ENCODE assay signal across 14 cellular contexts in genomic region chr6:24408719-24409410, GRCh38. TPM values are rescaled to one million over a fixed set of nuclear protein-coding genes. Genes with fewer than 3 reads are reported as not detected.
DNase-seq lines count a peak whose midpoint lies in the region; ATAC-seq and TF ChIP-seq lines count a peak whose summit lies in the region.
"Had no signal": no experiment of that assay in that cellular context is flagged by ENCODE, and none has a peak within 500 bp of the region (broad histone marks: within the 10 kb centered on the region; RNA-seq: fewer than 3 reads in every experiment).

No MANE protein-coding gene starts in this region.

- no peak for TF ChIP-seq POLR2A in lower leg skin (IDR thresholded peaks at IDR 0.05)

- intact Hi-C loops in lower leg skin (cut with DNase I; ENCODE audit: low total_unique reads), result no loop called here

- ATAC-seq in GM18502 (IDR thresholded peaks at IDR 0.05; ENCODE audit: poor library complexity, unreplicated experiment) (peak; percentile 93), GM19452 (IDR thresholded peaks at IDR 0.05; ENCODE audit: unreplicated experiment) (peak; percentile 79), HG02852 (IDR thresholded peaks at IDR 0.05; ENCODE audit: unreplicated experiment) (peak; percentile 93), HG03520 (IDR thresholded peaks at IDR 0.05; ENCODE audit: unreplicated experiment) (peak; percentile 90)
- ATAC-seq: upper lobe of right lung had no signal

- TF ChIP-seq CTCF in lower leg skin (IDR thresholded peaks at IDR 0.05), result no peak

- WGBS in lower leg skin, 2 donors, result 82 to 84% methylated on average over 2 of the region's 2 CpGs

- H3K4me3 ChIP-seq in lower leg skin (ENCODE audit: low read depth, poor library complexity, severe bottlenecking), result no peak overlapping the region
- H3K4me3 ChIP-seq: ascending aorta, PC-9, upper lobe of right lung had no signal

- DNase-seq in NCI-H2107 (lab: John Stamatoyannopoulos, UW), result no peak
- DNase-seq in lower leg skin (ENCODE audit: low spot score in 2 of 2), result no peak
- DNase-seq in GDM1 (lab: John Stamatoyannopoulos, UW), result no peak
- DNase-seq in retina, result no peak
- DNase-seq: NCI-H1417 treated with DMSO at 0.1 percent for 48 hours, PC-9, T-helper 9 cell, upper lobe of right lung had no signal

RNA-seq across cellular contexts. Expression of gene MRS2, which starts 6.1 kb away (rescaled TPM):
- 10 to 100 TPM; 16.0 to 25.4 (median 20.6) TPM for total RNA-seq in lower leg skin

RNA-seq across cellular contexts. Expression of gene DCDC2, which starts 51.0 kb away (rescaled TPM):
- under 1 TPM in 2 of 4 donors, not detected in 2; 0.10 to 0.20 TPM for total RNA-seq in lower leg skin
- total RNA-seq: ascending aorta, pulmonary artery endothelial cell had no signal
